In the genomic region with DNA sequence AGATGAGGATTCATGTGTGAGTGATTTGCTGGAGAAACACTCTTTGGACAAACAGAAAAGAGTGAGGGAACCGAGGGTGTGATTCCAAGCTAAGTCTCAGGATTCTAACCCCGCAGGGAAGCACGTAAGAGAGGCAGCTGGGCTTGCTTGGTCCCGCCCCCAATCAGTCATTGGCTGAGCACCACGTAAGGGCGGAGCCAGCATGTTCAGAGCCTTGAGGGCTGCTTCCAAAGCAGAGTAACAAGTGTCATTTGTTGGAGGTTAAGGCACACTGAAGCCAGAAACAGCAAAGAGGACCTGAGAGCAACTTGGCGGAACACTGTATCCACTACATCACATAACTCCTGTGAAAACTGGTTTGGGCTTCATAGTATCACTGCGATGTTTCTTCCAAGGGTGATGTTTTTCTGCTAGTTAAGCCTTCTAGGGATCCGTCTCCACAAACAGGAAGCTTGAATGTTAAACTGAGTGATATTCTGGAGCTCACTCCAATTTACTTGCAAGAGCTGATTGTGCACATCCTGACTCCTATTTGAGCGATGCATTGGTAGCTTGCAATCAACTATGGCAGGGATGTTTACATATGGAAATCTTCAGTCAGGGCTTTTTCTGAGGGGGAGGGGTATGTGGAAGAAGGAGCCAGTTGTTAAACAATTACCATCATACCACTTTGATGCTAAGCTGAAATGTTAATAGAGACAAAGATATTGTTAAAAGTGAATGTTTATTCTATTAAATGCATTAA, we compare ENCODE assay signal across 8 cellular contexts. TPM values are rescaled to one million over a fixed set of nuclear protein-coding genes. Genes with fewer than 3 reads are reported as not detected.
A peak's percentile ranks its signal among the peaks of the same experiment; 100 is the strongest.
DNase-seq lines count a peak whose midpoint lies in the region; ATAC-seq and TF ChIP-seq lines count a peak whose summit lies in the region.

No MANE protein-coding gene starts in this region.

- ATAC-seq in left colon, result peak; percentile 55
- no peak for ATAC-seq in HG02759 (IDR thresholded peaks at IDR 0.05; ENCODE audit: unreplicated experiment)
- ATAC-seq in HG02623 (IDR thresholded peaks at IDR 0.05; ENCODE audit: unreplicated experiment), result no peak
- no peak for ATAC-seq in activated naive CD4-positive, alpha-beta T cell treated with anti-CD3 and anti-CD28 coated beads, Interleukin-2, amount 50 U/mL, for 72 hours

- intact Hi-C loops in left colon (cut with DNase I, micrococcal nuclease), result no loop called here

- H3K9ac ChIP-seq in HUES64 (ENCODE audit: low read depth, low read length), result no peak overlapping the region

- H3K4me3 ChIP-seq in BE2C (ENCODE audit: low read depth, low read length) (peak overlapping the region; percentile 52), HUES64 (ENCODE audit: low read length) (peak overlapping the region; percentile 38)

- peak; percentile 80 for DNase-seq in BE2C
- DNase-seq in anterior cingulate cortex (lab: John Stamatoyannopoulos, UW), result peak in 51 of 58 donors; percentile 5 to 88 (median 54)
- peak in 1 of 2 donors; percentile 13 for DNase-seq in left colon
- no peak for DNase-seq in NCI-H1092 (lab: John Stamatoyannopoulos, UW)
- DNase-seq in activated naive CD4-positive, alpha-beta T cell treated with anti-CD3 and anti-CD28 coated beads, Interleukin-2, amount 50 U/mL, for 72 hours (ENCODE audit: low spot score in 2 of 2), result no peak

- H3K36me3 ChIP-seq in BE2C, result no peaks in the 10 kb centered on the region
- H3K36me3 ChIP-seq in HUES64 (ENCODE audit: insufficient read depth, low read length), result no peaks in the 10 kb centered on the region

- no peaks in the 10 kb centered on the region for H3K9me3 ChIP-seq in BE2C
- H3K9me3 ChIP-seq in HUES64 (ENCODE audit: insufficient read depth, low read depth, low read length), result no peaks in the 10 kb centered on the region

- H3K27me3 ChIP-seq in BE2C (no peaks in the 10 kb centered on the region), HUES64 (ENCODE audit: insufficient read depth, low read length) (no peaks in the 10 kb centered on the region)

- no peak overlapping the region for H3K27ac ChIP-seq in HUES64 (ENCODE audit: low read depth, low read length)

- no peaks in the 10 kb centered on the region for H3K9me3 Mint-ChIP-seq in activated naive CD4-positive, alpha-beta T cell treated with anti-CD3 and anti-CD28 coated beads, Interleukin-2, amount 50 U/mL, for 72 hours

- TF ChIP-seq CTCF in BE2C (IDR thresholded peaks at IDR 0.05; ENCODE audit: low read depth, low read length), result no peak

- no peak overlapping the region for H3K27ac Mint-ChIP-seq in activated naive CD4-positive, alpha-beta T cell treated with anti-CD3 and anti-CD28 coated beads, Interleukin-2, amount 50 U/mL, for 72 hours

- H3K4me1 ChIP-seq in BE2C (peaks cover 8% of the 10 kb centered on the region), HUES64 (ENCODE audit: insufficient read depth, low read length) (peaks cover 23% of the 10 kb centered on the region)

- WGBS in HUES64, result 32% methylated on average over 10 of the region's 10 CpGs

- no peaks in the 10 kb centered on the region for H3K36me3 Mint-ChIP-seq in activated naive CD4-positive, alpha-beta T cell treated with anti-CD3 and anti-CD28 coated beads, Interleukin-2, amount 50 U/mL, for 72 hours

RNA-seq across cellular contexts. Expression of a gene that starts 43.3 kb away (rescaled TPM):
- 0.97 TPM for polyA plus RNA-seq in BE2C (2012; ENCODE audit: insufficient read depth, insufficient read length, low read depth)
- polyA plus RNA-seq in HUES64 (2013, experiment 1 of 2), result 0.35 TPM
- polyA plus RNA-seq in HUES64 (2013, experiment 2 of 2), result 0.51 TPM
- not detected for total RNA-seq in left colon
- total RNA-seq in activated naive CD4-positive, alpha-beta T cell treated with anti-CD3 and anti-CD28 coated beads, Interleukin-2, amount 50 U/mL, for 72 hours, result not detected

Comparison
In these comparisons a context has a peak if more than half of its experiments do, and no peak if none do; other contexts are left out.
1. DNase-seq: peak in BE2C (single experiment) and anterior cingulate cortex (51 of 58); none in NCI-H1092 (single experiment) and activated naive CD4-positive, alpha-beta T cell treated with anti-CD3 and anti-CD28 coated beads, Interleukin-2, amount 50 U/mL, for 72 hours (0 of 2).